Comparison of ENCODE assay signal across 1 cellular context in genomic region chr4:123415977-123416376, GRCh38.
TF ChIP-seq lines count a peak whose summit lies in the region.

No MANE protein-coding gene starts in this region.

TF ChIP-seq in HepG2, 621 proteins besides CTCF, POLR2A, EP300 and RAD21 (continued from another document):
- no peak; the same call in 1 of the 2 replicates for TF ChIP-seq AFF4 (CRISPR knock-in tag; IDR thresholded peaks at IDR 0.05)
- TF ChIP-seq ZNF777 (CRISPR knock-in tag; IDR thresholded peaks at IDR 0.05): no peak
- peak; percentile 85; the same call in 1 of the 2 replicates for TF ChIP-seq ZNF362 (CRISPR knock-in tag; IDR thresholded peaks at IDR 0.05; ENCODE audit: borderline replicate concordance)
- TF ChIP-seq YY1 (IDR thresholded peaks at IDR 0.05; ENCODE audit: insufficient read depth, insufficient replicate concordance, low read depth, low read length): no peak
- no peak for TF ChIP-seq ZMYM3 (CRISPR knock-in tag; IDR thresholded peaks at IDR 0.05)
- TF ChIP-seq KMT2A (CRISPR knock-in tag; IDR thresholded peaks at IDR 0.05): 0 out of 2 replicates have a peak, but pooled peaks have one; percentile 26
- no peak for TF ChIP-seq ISX (CRISPR knock-in tag; conservative IDR thresholded peaks at IDR 0.05)
- no peak for TF ChIP-seq MAF1 (CRISPR knock-in tag; IDR thresholded peaks at IDR 0.05; ENCODE audit: borderline replicate concordance)
- 0 out of 2 replicates have a peak, but pooled peaks have one; percentile 34 for TF ChIP-seq ZSCAN9 (CRISPR knock-in tag; IDR thresholded peaks at IDR 0.05; ENCODE audit: borderline replicate concordance)
- no peak for TF ChIP-seq ESRRA (CRISPR knock-in tag; IDR thresholded peaks at IDR 0.05; ENCODE audit: low read depth)
- peak; percentile 78 for TF ChIP-seq TBX3 (IDR thresholded peaks at IDR 0.05; ENCODE audit: borderline replicate concordance)
- peak; percentile 36; the same call in 1 of the 2 replicates for TF ChIP-seq HNF4G (IDR thresholded peaks at IDR 0.05; ENCODE audit: borderline replicate concordance, low read depth, low read length)
- TF ChIP-seq HNF4G (CRISPR knock-in tag; IDR thresholded peaks at IDR 0.05; ENCODE audit: borderline replicate concordance, low read depth): no peak; the same call in 1 of the 2 replicates
- no peak for TF ChIP-seq ZNF280D (CRISPR knock-in tag; IDR thresholded peaks at IDR 0.05)
- no peak for TF ChIP-seq RAD51 (IDR thresholded peaks at IDR 0.05; ENCODE audit: borderline replicate concordance)
- TF ChIP-seq SOX13 (IDR thresholded peaks at IDR 0.05): 0 out of 2 replicates have a peak, but pooled peaks have one; percentile 51
- TF ChIP-seq SOX13 (CRISPR knock-in tag; conservative IDR thresholded peaks at IDR 0.05 in 1 of 2, IDR thresholded peaks at IDR 0.05 in 1 of 2): peak in 1 of 2 experiments; percentile 81; a peak in 2 of 4 replicates
- peak; percentile 70; the same call in 1 of the 2 replicates for TF ChIP-seq HHEX (CRISPR knock-in tag; IDR thresholded peaks at IDR 0.05)
- no peak for TF ChIP-seq SATB2 (CRISPR knock-in tag; IDR thresholded peaks at IDR 0.05)
- TF ChIP-seq ZBTB42 (CRISPR knock-in tag; IDR thresholded peaks at IDR 0.05): no peak
- no peak for TF ChIP-seq ZFP36 (IDR thresholded peaks at IDR 0.05; ENCODE audit: borderline replicate concordance, low read depth, low read length, partially characterized antibody)
- TF ChIP-seq RFX1 (IDR thresholded peaks at IDR 0.05): no peak
- TF ChIP-seq AGO1 (IDR thresholded peaks at IDR 0.05; ENCODE audit: low read depth, low read length, poor library complexity, severe bottlenecking): no peak
- no peak for TF ChIP-seq PPARG (CRISPR knock-in tag; conservative IDR thresholded peaks at IDR 0.05)
- no peak for TF ChIP-seq HNRNPK (IDR thresholded peaks at IDR 0.05; ENCODE audit: low read depth, low read length, poor library complexity, severe bottlenecking)
- TF ChIP-seq FOSL2 (CRISPR knock-in tag; IDR thresholded peaks at IDR 0.05): peak; percentile 95
- TF ChIP-seq CBX2 (IDR thresholded peaks at IDR 0.05; ENCODE audit: low read depth, low read length): no peak
- TF ChIP-seq CBX2 (CRISPR knock-in tag; IDR thresholded peaks at IDR 0.05; ENCODE audit: low read depth): no peak
- TF ChIP-seq NFE2L2 (IDR thresholded peaks at IDR 0.05; ENCODE audit: low read length): no peak
- TF ChIP-seq ZNF383 (CRISPR knock-in tag; IDR thresholded peaks at IDR 0.05; ENCODE audit: borderline replicate concordance): no peak
- peak; percentile 82 for TF ChIP-seq ISL2 (CRISPR knock-in tag; IDR thresholded peaks at IDR 0.05)
- peak; percentile 80 for TF ChIP-seq PATZ1 (CRISPR knock-in tag; IDR thresholded peaks at IDR 0.05)
- TF ChIP-seq MXD4 (CRISPR knock-in tag; IDR thresholded peaks at IDR 0.05): no peak
- no peak for TF ChIP-seq FOXA1 (IDR thresholded peaks at IDR 0.05)
- peak; percentile 65 for TF ChIP-seq FOXA1 (CRISPR knock-in tag; IDR thresholded peaks at IDR 0.05)
- peak; percentile 36; the same call in 1 of the 2 replicates for TF ChIP-seq THAP11 (CRISPR knock-in tag; IDR thresholded peaks at IDR 0.05)
- TF ChIP-seq ZBTB2 (CRISPR knock-in tag; IDR thresholded peaks at IDR 0.05; ENCODE audit: low read depth): no peak
- TF ChIP-seq GTF2F1 (IDR thresholded peaks at IDR 0.05; ENCODE audit: low read length): no peak
- TF ChIP-seq ZNF281 (CRISPR knock-in tag; IDR thresholded peaks at IDR 0.05; ENCODE audit: borderline replicate concordance): no peak
- no peak for TF ChIP-seq ZFX (CRISPR knock-in tag; IDR thresholded peaks at IDR 0.05; ENCODE audit: low read depth)
- TF ChIP-seq FOXO1 (CRISPR knock-in tag; IDR thresholded peaks at IDR 0.05): peak; percentile 67; the same call in 1 of the 2 replicates
- TF ChIP-seq ZBTB7B (CRISPR knock-in tag; IDR thresholded peaks at IDR 0.05): peak; percentile 42; the same call in 1 of the 2 replicates
- TF ChIP-seq CEBPG (CRISPR knock-in tag; IDR thresholded peaks at IDR 0.05): peak; percentile 69
- no peak for TF ChIP-seq TBL1XR1 (IDR thresholded peaks at IDR 0.05; ENCODE audit: borderline replicate concordance, low read length, partially characterized antibody)
- TF ChIP-seq ZNF609 (CRISPR knock-in tag; IDR thresholded peaks at IDR 0.05; ENCODE audit: borderline replicate concordance): peak; percentile 86
- TF ChIP-seq ZNF101 (CRISPR knock-in tag; IDR thresholded peaks at IDR 0.05; ENCODE audit: borderline replicate concordance, low read depth): no peak
